1 cellular context compared by ENCODE assay signal in genomic region chr9:35072461-35073275, GRCh38.
TF ChIP-seq lines count a peak whose summit lies in the region.

Gene VCP, minus strand, starts transcription at chr9:35072625. Its CDS starts 272 bp downstream, at chr9:35072353.

TF ChIP-seq in K562, 482 proteins besides CTCF, POLR2A, EP300 and RAD21 (continued from another document and continues in another):
- TF ChIP-seq EWSR1 (IDR thresholded peaks at IDR 0.05; ENCODE audit: borderline replicate concordance, low read depth, partially characterized antibody) (no peak), ARNT (IDR thresholded peaks at IDR 0.05) (no peak), ZBTB17 (CRISPR knock-in tag; IDR thresholded peaks at IDR 0.05) (no peak), NFYB (IDR thresholded peaks at IDR 0.05; ENCODE audit: extremely low read depth, insufficient read length) (peak; percentile 84), POLR2AphosphoS5 (IDR thresholded peaks at IDR 0.05; ENCODE audit: control insufficient read depth, insufficient read depth, low read depth, low read length) (peak; percentile 80), TAF1 (IDR thresholded peaks at IDR 0.05; ENCODE audit: control insufficient read depth, extremely low read depth, insufficient read depth, low read length, severe bottlenecking) (peak; percentile 62), MAZ (CRISPR knock-in tag; conservative IDR thresholded peaks at IDR 0.05 in 1 of 2, IDR thresholded peaks at IDR 0.05 in 1 of 2) (peak in 1 of 2 experiments; percentile 23; a peak in 1 of 4 replicates), PKNOX1 (IDR thresholded peaks at IDR 0.05) (peak; percentile 97), ZNF316 (IDR thresholded peaks at IDR 0.05) (peak; percentile 63), MBD2 (IDR thresholded peaks at IDR 0.05; ENCODE audit: borderline replicate concordance, low read depth) (peak; percentile 98), CXXC5 (CRISPR knock-in tag; IDR thresholded peaks at IDR 0.05) (peak; percentile 72), KLF1 (tag; IDR thresholded peaks at IDR 0.05) (peak; percentile 58; the same call in 1 of the 2 replicates), POLR2B (IDR thresholded peaks at IDR 0.05; ENCODE audit: low read depth, partially characterized antibody) (peak; percentile 81), CBFB (CRISPR knock-in tag; IDR thresholded peaks at IDR 0.05) (no peak), ZNF431 (CRISPR knock-in tag; IDR thresholded peaks at IDR 0.05) (no peak), NEUROD1 (IDR thresholded peaks at IDR 0.05; ENCODE audit: borderline replicate concordance, low read depth, low read length, partially characterized antibody) (peak; percentile 92), CREM (IDR thresholded peaks at IDR 0.05; ENCODE audit: low read depth) (peak; percentile 97), HCFC1 (IDR thresholded peaks at IDR 0.05; ENCODE audit: low read depth, low read length) (no peak), MCM3 (IDR thresholded peaks at IDR 0.05) (no peak), CREB3L1 (IDR thresholded peaks at IDR 0.05; ENCODE audit: borderline replicate concordance, low read depth) (peak; percentile 64; the same call in 1 of the 2 replicates), IFI16 (CRISPR knock-in tag; IDR thresholded peaks at IDR 0.05) (no peak), ZNF274 (IDR thresholded peaks at IDR 0.05; ENCODE audit: borderline replicate concordance, low read depth, low read length) (no peak), ATF1 (CRISPR knock-in tag; IDR thresholded peaks at IDR 0.05) (0 out of 2 replicates have a peak, but pooled peaks have one; percentile 3), ATF1 (tag; IDR thresholded peaks at IDR 0.05) (peak; percentile 96), JUND (IDR thresholded peaks at IDR 0.05; ENCODE audit: borderline replicate concordance, low read depth, low read length) (no peak), JUND (tag; IDR thresholded peaks at IDR 0.05; ENCODE audit: borderline replicate concordance, low read depth, low read length) (no peak), CUX1 (CRISPR knock-in tag; IDR thresholded peaks at IDR 0.05) (no peak), SUPT5H (IDR thresholded peaks at IDR 0.05) (peak; percentile 91), L3MBTL2 (IDR thresholded peaks at IDR 0.05) (0 out of 2 replicates have a peak, but pooled peaks have one; percentile 32), MAFK (IDR thresholded peaks at IDR 0.05; ENCODE audit: low read length) (peak; percentile 43), TBP (optimal IDR thresholded peaks at IDR 0.05; ENCODE audit: low read depth, low read length) (peak; percentile 82), ZNF699 (CRISPR knock-in tag; IDR thresholded peaks at IDR 0.05; ENCODE audit: insufficient replicate concordance) (no peak), ETS1 (conservative IDR thresholded peaks at IDR 0.05; ENCODE audit: control insufficient read depth, low read depth, low read length) (no peak), ZHX1 (conservative IDR thresholded peaks at IDR 0.05; ENCODE audit: low read length) (no peak), SMAD3 (CRISPR knock-in tag; conservative IDR thresholded peaks at IDR 0.05) (no peak), SRF (CRISPR knock-in tag; IDR thresholded peaks at IDR 0.05) (0 out of 4 replicates have a peak, but pooled peaks of 1 of the 2 experiments have one; percentile 22), GMEB1 (CRISPR knock-in tag; IDR thresholded peaks at IDR 0.05) (no peak), ZNF764 (CRISPR knock-in tag; IDR thresholded peaks at IDR 0.05; ENCODE audit: low read depth) (no peak), E2F6 (IDR thresholded peaks at IDR 0.05; ENCODE audit: borderline replicate concordance in 1 of 2, extremely low read depth in 1 of 2, insufficient read depth in 1 of 2, insufficient read length in 1 of 2, low read depth in 1 of 2, low read length in 1 of 2, poor library complexity in 1 of 2, severe bottlenecking in 1 of 2) (peak in 1 of 2 experiments; percentile 19), GABPA (tag; conservative IDR thresholded peaks at IDR 0.05; ENCODE audit: low read depth) (0 out of 2 replicates have a peak, but pooled peaks have one; percentile 25), NFE2 (IDR thresholded peaks at IDR 0.05; ENCODE audit: low read depth) (peak; percentile 82), SP1 (CRISPR knock-in tag; IDR thresholded peaks at IDR 0.05) (peak; percentile 75; the same call in 1 of the 2 replicates), ZNF263 (CRISPR knock-in tag; IDR thresholded peaks at IDR 0.05; ENCODE audit: borderline replicate concordance) (peak; percentile 15; the same call in 1 of the 2 replicates), NKRF (IDR thresholded peaks at IDR 0.05; ENCODE audit: borderline replicate concordance) (no peak), PML (IDR thresholded peaks at IDR 0.05; ENCODE audit: low read length) (peak; percentile 49; the same call in 1 of the 2 replicates), ZBTB7A (IDR thresholded peaks at IDR 0.05; ENCODE audit: borderline replicate concordance, control insufficient read depth, low read depth, low read length) (no peak), RBM25 (IDR thresholded peaks at IDR 0.05; ENCODE audit: low read depth, low read length, severe bottlenecking) (peak; percentile 83), CREB1 (IDR thresholded peaks at IDR 0.05) (peak; percentile 89), CREB1 (CRISPR knock-in tag; IDR thresholded peaks at IDR 0.05) (peak; percentile 91), CTBP1 (IDR thresholded peaks at IDR 0.05; ENCODE audit: borderline replicate concordance) (peak; percentile 70; the same call in 1 of the 2 replicates)
